In the genomic region with DNA sequence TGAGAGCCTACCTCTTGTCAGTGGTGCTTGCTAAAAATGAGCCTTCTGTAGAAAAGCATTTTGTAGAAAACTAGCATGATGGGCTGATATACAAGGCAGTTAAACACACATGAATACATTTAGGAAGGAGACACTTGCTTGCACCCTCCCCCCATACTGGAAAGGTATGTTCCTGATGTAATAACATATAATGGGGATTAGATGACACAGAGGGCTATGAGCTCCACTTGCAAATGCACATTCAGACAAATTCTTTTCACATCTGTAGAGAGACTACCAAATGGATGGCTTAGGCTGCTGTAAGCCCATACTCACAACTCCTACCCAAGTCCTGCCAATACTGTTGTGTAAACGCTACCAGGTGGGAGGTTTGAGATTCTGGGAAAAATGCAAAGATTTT, we compare ENCODE assay signal across 23 cellular contexts.
"Had no signal": no experiment of that assay in that cellular context is flagged by ENCODE, and none has a peak within 500 bp of the region (broad histone marks: within the 10 kb centered on the region; RNA-seq: fewer than 3 reads in every experiment).

No MANE protein-coding gene starts in this region.

- H3K9me3 Mint-ChIP-seq: activated B cell treated with CpG ODN at 0.5 μM for 24 hours; activated naive CD4-positive, alpha-beta T cell treated with anti-CD3 and anti-CD28 coated beads for 36 hours; activated naive CD8-positive, alpha-beta T cell treated with anti-CD3 and anti-CD28 coated beads, Interleukin-2, amount 10 ng/mL, durations not matched to agents 7 days and 5 days; activated T-cell treated with anti-CD3 and anti-CD28 coated beads, Interleukin-2, amount 50 U/mL, for 72 hours; immature natural killer cell; natural killer cell; stimulated activated naive CD8-positive, alpha-beta T cell treated with anti-CD3 and anti-CD28 coated beads, Interleukin-15, Interleukin-2, amounts not matched to agents 100 ng/mL and 50 ng/mL, for 24 hours; T-helper 1 cell treated with Interleukin-12 subunit alpha and Interleukin-12 subunit beta and Interleukin-4 antibody, amounts not matched to agents 30 μg/mL and 1 μg/mL, for 36 hours had no signal

- H3K27me3 Mint-ChIP-seq: activated B cell treated with CpG ODN at 0.5 μM for 24 hours; activated naive CD8-positive, alpha-beta T cell treated with anti-CD3 and anti-CD28 coated beads, Interleukin-2, amount 10 ng/mL, durations not matched to agents 7 days and 5 days; stimulated activated naive CD8-positive, alpha-beta T cell treated with anti-CD3 and anti-CD28 coated beads, Interleukin-15, Interleukin-2, amounts not matched to agents 100 ng/mL and 50 ng/mL, for 24 hours had no signal

- H3K4me1 Mint-ChIP-seq: activated B cell treated with CpG ODN at 0.5 μM for 24 hours; activated naive CD8-positive, alpha-beta T cell treated with anti-CD3 and anti-CD28 coated beads, Interleukin-2, amount 10 ng/mL, durations not matched to agents 7 days and 5 days; immature natural killer cell had no signal

- H3K27ac Mint-ChIP-seq: activated B cell treated with CpG ODN at 0.5 μM for 24 hours; activated naive CD4-positive, alpha-beta T cell treated with anti-CD3 and anti-CD28 coated beads for 36 hours; activated naive CD8-positive, alpha-beta T cell treated with anti-CD3 and anti-CD28 coated beads, Interleukin-2, amount 10 ng/mL, durations not matched to agents 7 days and 5 days; activated T-cell treated with anti-CD3 and anti-CD28 coated beads, Interleukin-2, amount 50 U/mL, for 72 hours; endodermal cell; immature natural killer cell; natural killer cell; stimulated activated naive CD8-positive, alpha-beta T cell treated with anti-CD3 and anti-CD28 coated beads, Interleukin-15, Interleukin-2, amounts not matched to agents 100 ng/mL and 50 ng/mL, for 24 hours; T-helper 1 cell treated with Interleukin-12 subunit alpha and Interleukin-12 subunit beta and Interleukin-4 antibody, amounts not matched to agents 30 μg/mL and 1 μg/mL, for 36 hours had no signal

- H3K4me3 Mint-ChIP-seq: activated B cell treated with CpG ODN at 0.5 μM for 24 hours; activated naive CD4-positive, alpha-beta T cell treated with anti-CD3 and anti-CD28 coated beads for 36 hours; activated naive CD8-positive, alpha-beta T cell treated with anti-CD3 and anti-CD28 coated beads, Interleukin-2, amount 10 ng/mL, durations not matched to agents 7 days and 5 days; activated T-cell treated with anti-CD3 and anti-CD28 coated beads, Interleukin-2, amount 50 U/mL, for 72 hours; endodermal cell; immature natural killer cell; natural killer cell; stimulated activated naive CD8-positive, alpha-beta T cell treated with anti-CD3 and anti-CD28 coated beads, Interleukin-15, Interleukin-2, amounts not matched to agents 100 ng/mL and 50 ng/mL, for 24 hours; T-helper 1 cell treated with Interleukin-12 subunit alpha and Interleukin-12 subunit beta and Interleukin-4 antibody, amounts not matched to agents 30 μg/mL and 1 μg/mL, for 36 hours had no signal

- DNase-seq: activated B cell treated with CpG ODN at 0.5 μM for 24 hours; activated CD4-positive, alpha-beta T cell treated with anti-CD3 and anti-CD28 coated beads for 4 hours; activated CD4-positive, alpha-beta T cell treated with anti-CD3 and anti-CD28 coated beads, Interleukin-2, amount 50 U/mL, for 48 hours; activated effector memory CD4-positive, alpha-beta T cell treated with Interleukin-2 at 50 U/mL for 16 hours; activated naive CD4-positive, alpha-beta T cell treated with anti-CD3 and anti-CD28 coated beads for 36 hours; activated naive CD8-positive, alpha-beta T cell treated with anti-CD3 and anti-CD28 coated beads, Interleukin-2, amount 10 ng/mL, durations not matched to agents 7 days and 5 days; activated T-cell treated with anti-CD3 and anti-CD28 coated beads, Interleukin-2, amount 50 U/mL, for 72 hours; body of pancreas; cortex of kidney; endodermal cell; foreskin melanocyte; immature natural killer cell; kidney glomerular epithelial cell; left ventricle myocardium inferior; mammary epithelial cell; midbrain; natural killer cell; ovary; substantia nigra; T1000; tibial artery had no signal

- H3K36me3 Mint-ChIP-seq: activated naive CD8-positive, alpha-beta T cell treated with anti-CD3 and anti-CD28 coated beads, Interleukin-2, amount 10 ng/mL, durations not matched to agents 7 days and 5 days; natural killer cell had no signal
